21 cellular contexts compared by ENCODE assay signal in the genomic region with DNA sequence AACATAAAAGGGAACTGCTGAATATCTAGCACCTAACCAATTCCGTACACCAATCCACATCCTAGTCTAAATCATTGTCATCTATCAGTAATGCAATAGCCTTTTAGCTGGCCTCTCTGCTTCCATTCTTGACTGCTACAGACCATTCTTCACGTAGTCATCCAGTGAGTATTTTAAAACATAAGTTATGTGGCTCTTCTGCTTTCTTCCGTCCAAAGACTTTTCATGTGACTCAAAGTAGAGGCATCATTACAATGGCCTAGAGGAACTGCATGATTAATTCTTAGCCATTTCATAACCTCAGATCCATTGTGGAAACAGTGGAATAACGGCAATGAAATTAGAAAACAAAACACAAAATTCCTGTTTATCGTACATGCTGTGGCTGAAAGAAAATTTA.
DNase-seq lines count a peak whose midpoint lies in the region; ATAC-seq, FAIRE-seq and TF ChIP-seq lines count a peak whose summit lies in the region.
"Had no signal": no experiment of that assay in that cellular context is flagged by ENCODE, and none has a peak within 500 bp of the region (broad histone marks: within the 10 kb centered on the region; RNA-seq: fewer than 3 reads in every experiment).

No MANE protein-coding gene starts in this region.

- POLR2A ChIA-PET in IMR-90 (lab: Charles Lee; ENCODE audit: unreplicated experiment) (no interaction called here), K562 (lab: Yijun Ruan, JAX) (no interaction called here)

- TF ChIP-seq CTCF in IMR-90 (conservative IDR thresholded peaks at IDR 0.05; ENCODE audit: low read depth, low read length) (no peak), K562 (IDR thresholded peaks at IDR 0.05 in 2 of 3, conservative IDR thresholded peaks at IDR 0.05 in 1 of 3; ENCODE audit: insufficient read depth in 2 of 3, low read depth in 1 of 3, low read length in 3 of 3) (no peak), keratinocyte (optimal IDR thresholded peaks at IDR 0.05 in 1 of 3, IDR thresholded peaks at IDR 0.05 in 1 of 3, conservative IDR thresholded peaks at IDR 0.05 in 1 of 3; ENCODE audit: extremely low read depth in 1 of 3, insufficient read depth in 2 of 3, low read length in 3 of 3) (no peak)

- H2AFZ ChIP-seq in IMR-90 (replicated peaks; ENCODE audit: low read length, poor library complexity) (no peak overlapping the region), K562 (ENCODE audit: low read depth, low read length) (peak overlapping the region; percentile 16; the same call in 1 of the 2 replicates), keratinocyte (ENCODE audit: control insufficient read depth, low read length) (peak overlapping the region; percentile 45)
- H2AFZ ChIP-seq: hepatocyte had no signal

- no peak for TF ChIP-seq RAD21 in IMR-90 (IDR thresholded peaks at IDR 0.05; ENCODE audit: low read length)
- no peak for TF ChIP-seq RAD21 in K562 (CRISPR knock-in tag; conservative IDR thresholded peaks at IDR 0.05 in 1 of 2, IDR thresholded peaks at IDR 0.05 in 1 of 2)

- no peak overlapping the region for H3K4me3 ChIP-seq in IMR-90 (ENCODE audit: insufficient read depth, low read depth, low read length)
- no peak overlapping the region for H3K4me3 ChIP-seq in K562
- H3K4me3 ChIP-seq in keratinocyte (ENCODE audit: control insufficient read depth in 2 of 3, extremely low read depth in 1 of 3, insufficient read depth in 2 of 3, low read depth in 1 of 3, low read length in 3 of 3): no peak overlapping the region
- no peak overlapping the region for H3K4me3 ChIP-seq in aorta (ENCODE audit: low read length in 2 of 2)
- H3K4me3 ChIP-seq: hepatocyte, transverse colon had no signal

- FAIRE-seq in K562 (lab: Jason Lieb, UNC): no peak
- FAIRE-seq in keratinocyte (lab: Jason Lieb, UNC): peak; percentile 89
- FAIRE-seq: small intestine had no signal

- peak overlapping the region; percentile 4; the same call in 1 of the 2 replicates for H4K5ac ChIP-seq in IMR-90 (ENCODE audit: low read depth, low read length)

- ATAC-seq in IMR-90 (ENCODE audit: low read depth) (peak; percentile 85), K562 (no peak), aorta (ENCODE audit: low FRiP score) (no peak)
- ATAC-seq: activated naive CD4-positive, alpha-beta T cell treated with anti-CD3 and anti-CD28 coated beads, Interleukin-2, amount 50 U/mL, for 72 hours; left colon; stimulated activated effector memory CD8-positive, alpha-beta T cell treated with anti-CD3 and anti-CD28 coated beads, Interleukin-12 subunit alpha, Interleukin-12 subunit beta, amount 100 ng/mL, for 72 hours had no signal

- peak overlapping the region; percentile 2; the same call in 1 of the 2 replicates for H2BK20ac ChIP-seq in IMR-90 (ENCODE audit: low read depth, low read length)

- no peak for TF ChIP-seq EP300 in K562 (IDR thresholded peaks at IDR 0.05; ENCODE audit: low read length)

- no peak overlapping the region for H3K56ac ChIP-seq in IMR-90 (ENCODE audit: extremely low read depth, insufficient read depth, low read length)

- peak overlapping the region; percentile 26 for H2BK120ac ChIP-seq in IMR-90 (ENCODE audit: low read depth, low read length)

- H3K9ac ChIP-seq in IMR-90 (ENCODE audit: low read depth, low read length): no peak overlapping the region
- H3K9ac ChIP-seq in K562 (ENCODE audit: insufficient read depth in 1 of 2, low read depth in 2 of 2, low read length in 2 of 2): no peak overlapping the region
- H3K9ac ChIP-seq in keratinocyte (ENCODE audit: control insufficient read depth, extremely low read depth, insufficient read depth, low read length): no peak overlapping the region

- no peaks in the 10 kb centered on the region for H4K20me1 ChIP-seq in IMR-90 (ENCODE audit: insufficient read depth, low read length)
- no peaks in the 10 kb centered on the region for H4K20me1 ChIP-seq in K562 (replicated peaks; ENCODE audit: control insufficient read depth, insufficient read depth, low read length)
- H4K20me1 ChIP-seq in keratinocyte (ENCODE audit: control insufficient read depth, extremely low read depth, insufficient read depth, low read length): no peaks in the 10 kb centered on the region

- in situ Hi-C loops in IMR-90 (cut with MboI; ENCODE audit: low sequenced_read_pairs): no loop called here
- in situ Hi-C loops in K562 (cut with MboI): no loop called here

- BruUV-seq in IMR-90 (replicated peaks; lab: Mats Ljungman, UMichigan): no TSS peak
- BruUV-seq in K562 (replicated peaks; lab: Mats Ljungman, UMichigan): no TSS peak

- TF ChIP-seq POLR2A in IMR-90 (IDR thresholded peaks at IDR 0.05; ENCODE audit: low read depth, low read length) (no peak), K562 (conservative IDR thresholded peaks at IDR 0.05) (no peak)

- H3K9me1 ChIP-seq in IMR-90 (ENCODE audit: insufficient read depth, low read length): no peaks in the 10 kb centered on the region
- no peaks in the 10 kb centered on the region for H3K9me1 ChIP-seq in K562 (ENCODE audit: control insufficient read depth, insufficient read depth, low read length)
- H3K9me1 ChIP-seq in keratinocyte (ENCODE audit: control insufficient read depth, extremely low read depth, insufficient read depth, low read length): no peaks in the 10 kb centered on the region

- H3K18ac ChIP-seq in IMR-90 (ENCODE audit: low read depth, low read length): peak overlapping the region; percentile 54; the same call in 1 of the 2 replicates

- no peaks in the 10 kb centered on the region for H3K79me1 ChIP-seq in IMR-90 (ENCODE audit: low read depth in 1 of 2, low read length in 2 of 2)

- H3K4me2 ChIP-seq in IMR-90 (ENCODE audit: low read depth, low read length): peak overlapping the region; percentile 59; the same call in 1 of the 2 replicates
- H3K4me2 ChIP-seq in K562 (ENCODE audit: insufficient read depth, low read length): no peak overlapping the region
- no peak overlapping the region for H3K4me2 ChIP-seq in keratinocyte (ENCODE audit: control insufficient read depth, extremely low read depth, insufficient read depth, low read depth, low read length)
- H3K4me2 ChIP-seq: hepatocyte had no signal

- no peak overlapping the region for H2AK9ac ChIP-seq in IMR-90 (replicated peaks; ENCODE audit: low read depth, low read length, poor library complexity)

- H3K27me3 ChIP-seq in IMR-90 (ENCODE audit: control insufficient read depth, insufficient read depth, low read length) (no peaks in the 10 kb centered on the region), K562 (ENCODE audit: control insufficient read depth in 2 of 2, insufficient read depth in 2 of 2, low read length in 2 of 2) (no peaks in the 10 kb centered on the region), keratinocyte (ENCODE audit: control insufficient read depth, extremely low read depth, insufficient read depth, low read length) (no peaks in the 10 kb centered on the region), aorta (ENCODE audit: control insufficient read depth in 1 of 2, insufficient read depth in 2 of 2, low read length in 1 of 2) (no peaks in the 10 kb centered on the region)
- H3K27me3 ChIP-seq: hepatocyte, transverse colon had no signal

- no peaks in the 10 kb centered on the region for H3K36me3 ChIP-seq in IMR-90 (ENCODE audit: control insufficient read depth, insufficient read depth, low read length)
- no peaks in the 10 kb centered on the region for H3K36me3 ChIP-seq in K562 (ENCODE audit: control insufficient read depth, insufficient read depth, low read length)
- H3K36me3 ChIP-seq in keratinocyte (ENCODE audit: control insufficient read depth in 2 of 2, extremely low read depth in 1 of 2, insufficient read depth in 2 of 2, low read length in 2 of 2): no peaks in the 10 kb centered on the region
- H3K36me3 ChIP-seq in aorta (ENCODE audit: control insufficient read depth in 1 of 2, insufficient read depth in 2 of 2, low read length in 1 of 2): no peaks in the 10 kb centered on the region
- H3K36me3 ChIP-seq: transverse colon had no signal

- DNase-seq in AG08396 (ENCODE audit: low spot score) (peak; percentile 13), IMR-90 (peak; percentile 85), K562 (ENCODE audit: extremely low read depth in 1 of 4, low spot score in 3 of 4) (no peak), keratinocyte (ENCODE audit: low read depth, low spot score) (peak; percentile 57), SW 1271 (lab: John Stamatoyannopoulos, UW) (no peak), aorta (no peak), NCI-H1048 (lab: John Stamatoyannopoulos, UW) (no peak), KG1 (lab: John Stamatoyannopoulos, UW) (no peak)
- DNase-seq: activated CD4-positive, alpha-beta T cell treated with anti-CD3 and anti-CD28 coated beads, Interleukin-2, amount 10 ng/mL, durations not matched to agents 7 days and 5 days; activated T-cell treated with anti-CD3 and anti-CD28 coated beads for 4 hours; COR-L47; left colon; NCI-H1417 treated with DMSO at 0.1 percent for 48 hours; NCI-H2227 treated with DMSO at 0.1 percent for 48 hours; NK-92 treated with Interleukin-12 subunit alpha and Interleukin-12 subunit beta, amount 100 ng/mL, for 24 hours; small intestine; T-helper 9 cell; transverse colon had no signal

- H3K14ac ChIP-seq in IMR-90 (replicated peaks; ENCODE audit: low read depth, low read length): 0 out of 2 replicates have a peak overlapping the region, but pooled peaks have one; percentile 51

- no peak overlapping the region for H4K91ac ChIP-seq in IMR-90 (ENCODE audit: insufficient read depth, low read depth, low read length)

- H3K4me1 ChIP-seq in IMR-90 (ENCODE audit: control insufficient read depth, insufficient read depth, low read length): no peaks in the 10 kb centered on the region; the same call in 1 of the 2 replicates
- no peaks in the 10 kb centered on the region; a peak in 2 of 5 replicates for H3K4me1 ChIP-seq in K562 (replicated peaks in 1 of 2; ENCODE audit: control insufficient read depth in 2 of 2, insufficient read depth in 2 of 2, low read length in 2 of 2)
- peaks cover 14% of the 10 kb centered on the region for H3K4me1 ChIP-seq in keratinocyte (ENCODE audit: control insufficient read depth, extremely low read depth, insufficient read depth, low read length)
- no peaks in the 10 kb centered on the region for H3K4me1 ChIP-seq in aorta (ENCODE audit: control insufficient read depth in 1 of 2, insufficient read depth in 2 of 2, low read length in 2 of 2)
- H3K4me1 ChIP-seq: transverse colon had no signal

- no peak overlapping the region for H2BK15ac ChIP-seq in IMR-90 (ENCODE audit: low read depth, low read length)

- no peak overlapping the region for H2AK5ac ChIP-seq in IMR-90 (ENCODE audit: low read depth, low read length)

- H3K9me3 ChIP-seq in IMR-90 (ENCODE audit: control insufficient read depth, insufficient read depth, low read length): no peaks in the 10 kb centered on the region
- 0 out of 2 replicates have a peak, but pooled peaks cover 1% of the 10 kb centered on the region for H3K9me3 ChIP-seq in K562 (replicated peaks; ENCODE audit: control insufficient read depth, insufficient read depth, low read depth, low read length)
- H3K9me3 ChIP-seq in keratinocyte (ENCODE audit: control insufficient read depth, low read depth, low read length): no peaks in the 10 kb centered on the region
- no peaks in the 10 kb centered on the region for H3K9me3 ChIP-seq in aorta (ENCODE audit: control insufficient read depth, low read length)
- H3K9me3 ChIP-seq: transverse colon had no signal

- H2BK5ac ChIP-seq in IMR-90 (ENCODE audit: low read depth, low read length, poor library complexity, severe bottlenecking): peak overlapping the region; percentile 83

- H3K27ac ChIP-seq in IMR-90 (ENCODE audit: insufficient read depth, low read length): no peak overlapping the region
- no peak overlapping the region for H3K27ac ChIP-seq in K562 (ENCODE audit: extremely low read depth, low read depth, low read length)
- H3K27ac ChIP-seq in keratinocyte (ENCODE audit: control insufficient read depth, insufficient read depth, low read length): peak overlapping the region; percentile 15
- no peak overlapping the region for H3K27ac ChIP-seq in aorta (ENCODE audit: low read depth in 1 of 2, low read length in 2 of 2)
- H3K27ac ChIP-seq: hepatocyte, transverse colon had no signal

- peak overlapping the region; percentile 0; the same call in 1 of the 2 replicates for H3K4ac ChIP-seq in IMR-90 (ENCODE audit: low read depth, low read length)

- intact Hi-C loops in IMR-90 (cut with micrococcal nuclease) (no loop called here), K562 (cut with micrococcal nuclease) (no loop called here), aorta (cut with DNase I) (no loop called here)

- H4K8ac ChIP-seq in IMR-90 (ENCODE audit: low read depth in 2 of 2, low read length in 2 of 2): peak overlapping the region in 1 of 2 experiments; percentile 54; a peak in 2 of 4 replicates

- WGBS in IMR-90 (ENCODE audit: extremely low coverage in 2 of 2, insufficient read length in 1 of 2), 2 experiments: no CpG with 5 or more reads among the region's 5 CpGs
- 74% methylated on average over 5 of the region's 5 CpGs for WGBS in K562 (ENCODE audit: insufficient coverage, low coverage, missing lambda C conversion rate)
- 95 to 97% methylated on average over 5 of the region's 5 CpGs for WGBS in aorta, 2 donors

- CTCF ChIA-PET in IMR-90 (lab: Yijun Ruan, JAX) (interaction anchor here (0.5 kb wide), 1 partner anchor 214 kb away, joined by 3 read pairs; no protein-coding TSS in a partner anchor), K562 (lab: Yijun Ruan, JAX; ENCODE audit: low intra/inter-chr PET ratio) (no interaction called here)

- dilution Hi-C loops in IMR-90 (cut with HindIII; ENCODE audit: low sequenced_read_pairs, unreplicated experiment): no loop called here
- dilution Hi-C loops in keratinocyte (cut with MboI; ENCODE audit: extremely low pct_ligation_motif_present, low sequenced_read_pairs): no loop called here

- H3K79me2 ChIP-seq in K562 (ENCODE audit: control insufficient read depth, insufficient read depth, low read length): no peaks in the 10 kb centered on the region
- no peaks in the 10 kb centered on the region for H3K79me2 ChIP-seq in keratinocyte (ENCODE audit: control insufficient read depth, insufficient read depth, low read length)
- H3K79me2 ChIP-seq: hepatocyte had no signal

- no peak overlapping the region for H3K23ac ChIP-seq in IMR-90 (ENCODE audit: low read depth, low read length)

Comparison
In these comparisons a context has a peak if more than half of its experiments do, and no peak if none do; other contexts are left out.
1. DNase-seq: peak in AG08396 (single experiment), IMR-90 (single experiment) and keratinocyte (single experiment); none in K562 (0 of 4), SW 1271 (0 of 2), aorta (0 of 2), NCI-H1048 (single experiment) and KG1 (single experiment).